ENCODE assay signal across 8 cellular contexts in genomic region chr1:234866007-234866866, GRCh38.
DNase-seq lines count a peak whose midpoint lies in the region; ATAC-seq lines count a peak whose summit lies in the region.

No MANE protein-coding gene starts in this region.

- no peak overlapping the region for H3K9ac ChIP-seq in adipocyte (ENCODE audit: low read length)

- H3K27me3 ChIP-seq in adipocyte (replicated peaks; ENCODE audit: control insufficient read depth, insufficient read depth, low read length): no peaks in the 10 kb centered on the region

- H3K4me3 ChIP-seq in adipocyte (ENCODE audit: low read length): peak overlapping the region; percentile 31

- H3K9me3 Mint-ChIP-seq in activated naive CD8-positive, alpha-beta T cell treated with anti-CD3 and anti-CD28 coated beads, Interleukin-2, amount 50 U/mL, for 24 hours: no peaks in the 10 kb centered on the region
- H3K9me3 Mint-ChIP-seq in activated naive CD8-positive, alpha-beta T cell treated with anti-CD3 and anti-CD28 coated beads for 36 hours: peaks cover 4% of the 10 kb centered on the region
- H3K9me3 Mint-ChIP-seq in activated T-cell treated with anti-CD3 and anti-CD28 coated beads, Interleukin-2, amount 50 U/mL, for 4 hours: no peaks in the 10 kb centered on the region

- intact Hi-C loops in left colon (cut with DNase I, micrococcal nuclease): no loop called here

- H3K36me3 ChIP-seq in adipocyte (ENCODE audit: control insufficient read depth, insufficient read depth, low read length, severe bottlenecking): no peaks in the 10 kb centered on the region

- peaks cover 31% of the 10 kb centered on the region for H3K4me1 Mint-ChIP-seq in activated naive CD8-positive, alpha-beta T cell treated with anti-CD3 and anti-CD28 coated beads, Interleukin-2, amount 50 U/mL, for 24 hours
- peaks cover 12% of the 10 kb centered on the region for H3K4me1 Mint-ChIP-seq in activated naive CD8-positive, alpha-beta T cell treated with anti-CD3 and anti-CD28 coated beads for 36 hours
- H3K4me1 Mint-ChIP-seq in activated T-cell treated with anti-CD3 and anti-CD28 coated beads, Interleukin-2, amount 50 U/mL, for 4 hours (ENCODE audit: low read depth): peaks cover 7% of the 10 kb centered on the region

- no peak overlapping the region for H3K4me3 Mint-ChIP-seq in activated naive CD8-positive, alpha-beta T cell treated with anti-CD3 and anti-CD28 coated beads, Interleukin-2, amount 50 U/mL, for 24 hours
- no peak overlapping the region for H3K4me3 Mint-ChIP-seq in activated naive CD8-positive, alpha-beta T cell treated with anti-CD3 and anti-CD28 coated beads for 36 hours
- no peak overlapping the region for H3K4me3 Mint-ChIP-seq in activated T-cell treated with anti-CD3 and anti-CD28 coated beads, Interleukin-2, amount 50 U/mL, for 4 hours

- DNase-seq in activated naive CD8-positive, alpha-beta T cell treated with anti-CD3 and anti-CD28 coated beads, Interleukin-2, amount 50 U/mL, for 24 hours: no peak
- no peak for DNase-seq in activated naive CD8-positive, alpha-beta T cell treated with anti-CD3 and anti-CD28 coated beads for 36 hours
- peak; percentile 42 for DNase-seq in adipocyte (ENCODE audit: low read depth)
- DNase-seq in left colon: peak; percentile 45 to 73
- DNase-seq in NCI-H748 treated with DMSO at 0.1 percent for 48 hours (lab: John Stamatoyannopoulos, UW): no peak
- no peak for DNase-seq in NCI-H1105 treated with DMSO at 0.1 percent for 48 hours (lab: John Stamatoyannopoulos, UW)
- no peak for DNase-seq in activated T-cell treated with anti-CD3 and anti-CD28 coated beads, Interleukin-2, amount 50 U/mL, for 4 hours

- peak; percentile 71 for ATAC-seq in activated naive CD8-positive, alpha-beta T cell treated with anti-CD3 and anti-CD28 coated beads, Interleukin-2, amount 50 U/mL, for 24 hours
- ATAC-seq in left colon (peak; percentile 52), GM21723 (IDR thresholded peaks at IDR 0.05; ENCODE audit: unreplicated experiment) (no peak)
- no peak for ATAC-seq in activated T-cell treated with anti-CD3 and anti-CD28 coated beads, Interleukin-2, amount 50 U/mL, for 4 hours

- no peaks in the 10 kb centered on the region for H3K36me3 Mint-ChIP-seq in activated naive CD8-positive, alpha-beta T cell treated with anti-CD3 and anti-CD28 coated beads, Interleukin-2, amount 50 U/mL, for 24 hours (ENCODE audit: low read depth)
- H3K36me3 Mint-ChIP-seq in activated naive CD8-positive, alpha-beta T cell treated with anti-CD3 and anti-CD28 coated beads for 36 hours: no peaks in the 10 kb centered on the region
- no peaks in the 10 kb centered on the region for H3K36me3 Mint-ChIP-seq in activated T-cell treated with anti-CD3 and anti-CD28 coated beads, Interleukin-2, amount 50 U/mL, for 4 hours (ENCODE audit: insufficient read depth)

- peaks cover 35% of the 10 kb centered on the region for H3K4me1 ChIP-seq in adipocyte (ENCODE audit: control insufficient read depth, insufficient read depth, low read length)

- H3K9me3 ChIP-seq in adipocyte (ENCODE audit: control insufficient read depth, low read length): peaks cover 3% of the 10 kb centered on the region

- no peaks in the 10 kb centered on the region for H3K27me3 Mint-ChIP-seq in activated naive CD8-positive, alpha-beta T cell treated with anti-CD3 and anti-CD28 coated beads, Interleukin-2, amount 50 U/mL, for 24 hours
- H3K27me3 Mint-ChIP-seq in activated naive CD8-positive, alpha-beta T cell treated with anti-CD3 and anti-CD28 coated beads for 36 hours: no peaks in the 10 kb centered on the region
- no peaks in the 10 kb centered on the region for H3K27me3 Mint-ChIP-seq in activated T-cell treated with anti-CD3 and anti-CD28 coated beads, Interleukin-2, amount 50 U/mL, for 4 hours (ENCODE audit: low read depth)

- peak overlapping the region; percentile 45 for H3K27ac Mint-ChIP-seq in activated naive CD8-positive, alpha-beta T cell treated with anti-CD3 and anti-CD28 coated beads, Interleukin-2, amount 50 U/mL, for 24 hours
- H3K27ac Mint-ChIP-seq in activated naive CD8-positive, alpha-beta T cell treated with anti-CD3 and anti-CD28 coated beads for 36 hours: no peak overlapping the region

Comparison
In these comparisons a context has a peak if more than half of its experiments do, and no peak if none do; other contexts are left out.
1. ATAC-seq: peak in activated naive CD8-positive, alpha-beta T cell treated with anti-CD3 and anti-CD28 coated beads, Interleukin-2, amount 50 U/mL, for 24 hours (single experiment) and left colon (single experiment); none in GM21723 (single experiment) and activated T-cell treated with anti-CD3 and anti-CD28 coated beads, Interleukin-2, amount 50 U/mL, for 4 hours (0 of 2).
2. DNase-seq: peak in adipocyte (single experiment) and left colon (2 of 2); none in activated naive CD8-positive, alpha-beta T cell treated with anti-CD3 and anti-CD28 coated beads, Interleukin-2, amount 50 U/mL, for 24 hours (single experiment), activated naive CD8-positive, alpha-beta T cell treated with anti-CD3 and anti-CD28 coated beads for 36 hours (single experiment), NCI-H748 treated with DMSO at 0.1 percent for 48 hours (single experiment), NCI-H1105 treated with DMSO at 0.1 percent for 48 hours (single experiment) and activated T-cell treated with anti-CD3 and anti-CD28 coated beads, Interleukin-2, amount 50 U/mL, for 4 hours (single experiment).